Comparison of ENCODE assay signal across 2 cellular contexts in the genomic region with DNA sequence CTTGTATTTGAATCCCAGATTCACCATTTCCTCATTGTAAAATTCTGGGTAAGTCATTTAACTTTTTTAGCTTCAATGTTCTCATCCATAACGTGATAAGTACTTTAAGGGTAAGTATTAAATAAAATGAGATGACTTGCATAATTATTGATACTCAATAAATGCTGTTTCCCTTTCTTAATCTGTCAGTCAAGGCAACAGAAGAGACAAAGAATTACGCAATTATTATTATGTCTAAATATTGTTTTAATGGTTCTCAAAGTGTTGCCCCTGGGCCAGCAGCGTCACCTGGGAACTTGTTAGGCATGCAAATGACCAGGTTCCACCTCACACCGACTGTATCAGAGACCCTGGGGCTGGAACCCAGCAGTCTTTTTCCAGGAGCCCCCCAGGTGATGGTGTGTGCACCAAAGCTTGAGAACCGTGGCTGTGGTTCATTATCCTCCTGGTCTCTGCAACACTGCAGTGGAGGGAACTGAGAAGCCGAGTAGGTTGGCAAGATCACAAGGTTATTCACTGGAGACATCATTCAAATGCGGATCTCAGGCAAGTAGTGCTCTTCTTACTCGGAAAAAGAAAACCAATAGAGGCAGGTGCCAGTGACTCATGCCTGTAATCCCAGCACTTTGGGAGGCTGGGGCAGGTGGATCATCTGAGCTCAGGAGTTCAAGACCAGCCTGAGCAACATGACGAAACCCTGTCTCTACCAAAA.
TF ChIP-seq lines count a peak whose summit lies in the region.

No MANE protein-coding gene starts in this region.

TF ChIP-seq in HepG2, 621 proteins besides CTCF, POLR2A, EP300 and RAD21:
- TF ChIP-seq NFE2L2 (IDR thresholded peaks at IDR 0.05; ENCODE audit: low read length) (0 out of 2 replicates have a peak, but pooled peaks have one; percentile 30), CEBPB (IDR thresholded peaks at IDR 0.05; ENCODE audit: borderline replicate concordance, low read depth, low read length) (peak; percentile 51; the same call in 1 of the 2 replicates)
- TF ChIP-seq, protein P1, sequence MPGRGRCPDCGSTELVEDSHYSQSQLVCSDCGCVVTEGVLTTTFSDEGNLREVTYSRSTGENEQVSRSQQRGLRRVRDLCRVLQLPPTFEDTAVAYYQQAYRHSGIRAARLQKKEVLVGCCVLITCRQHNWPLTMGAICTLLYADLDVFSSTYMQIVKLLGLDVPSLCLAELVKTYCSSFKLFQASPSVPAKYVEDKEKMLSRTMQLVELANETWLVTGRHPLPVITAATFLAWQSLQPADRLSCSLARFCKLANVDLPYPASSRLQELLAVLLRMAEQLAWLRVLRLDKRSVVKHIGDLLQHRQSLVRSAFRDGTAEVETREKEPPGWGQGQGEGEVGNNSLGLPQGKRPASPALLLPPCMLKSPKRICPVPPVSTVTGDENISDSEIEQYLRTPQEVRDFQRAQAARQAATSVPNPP (CRISPR knock-in tag; IDR thresholded peaks at IDR 0.05): no peak

TF ChIP-seq in H1, 55 proteins besides CTCF, POLR2A, EP300 and RAD21:
- TF ChIP-seq CEBPB (IDR thresholded peaks at IDR 0.05; ENCODE audit: low read depth, low read length): peak; percentile 47; the same call in 1 of the 2 replicates
- TF ChIP-seq ASH2L (IDR thresholded peaks at IDR 0.05; ENCODE audit: low read length): no peak
